In the genomic region with DNA sequence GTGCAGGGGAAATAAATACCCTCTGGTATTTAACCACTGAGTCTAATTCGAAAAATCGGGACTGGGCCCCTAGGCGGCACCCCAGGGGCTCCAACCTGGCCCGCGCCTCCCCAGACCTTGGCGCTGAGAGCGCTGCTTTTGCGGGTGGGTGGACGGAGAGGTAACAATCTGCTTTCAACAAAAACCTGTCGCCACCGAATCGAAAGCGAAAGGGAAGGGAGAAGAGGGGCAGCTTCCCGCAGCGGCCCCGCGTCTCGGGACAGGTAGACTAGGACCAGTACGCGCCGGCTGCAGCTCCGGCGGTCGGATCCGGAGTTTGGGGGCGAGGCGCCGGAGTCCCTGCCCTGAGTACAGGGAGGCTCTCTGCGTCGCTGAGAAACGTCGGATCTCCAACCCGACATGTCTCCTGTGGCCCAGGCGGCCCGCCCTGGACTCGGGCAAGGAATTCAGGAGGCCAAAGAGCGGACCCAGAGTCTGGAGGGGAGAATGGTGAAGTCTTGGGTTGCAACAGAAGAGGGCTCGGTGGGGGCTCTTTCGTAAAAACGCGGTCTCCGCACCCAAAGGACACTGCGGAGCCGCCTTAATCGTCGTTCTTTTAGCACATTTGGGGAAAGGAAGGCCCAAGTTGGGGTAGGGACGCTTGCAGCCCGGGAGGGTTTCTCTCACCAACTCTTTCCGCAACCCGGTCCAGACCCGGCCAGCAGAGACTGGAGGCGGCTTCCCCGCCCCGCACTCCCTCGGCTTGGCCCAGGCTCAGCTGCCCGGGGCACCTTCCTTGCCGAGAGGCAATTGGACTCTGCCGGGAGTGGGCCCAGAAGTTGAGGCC, we compare ENCODE assay signal across 8 cellular contexts. TPM values are rescaled to one million over a fixed set of nuclear protein-coding genes. Genes with fewer than 3 reads are reported as not detected.
DNase-seq lines count a peak whose midpoint lies in the region; ATAC-seq and TF ChIP-seq lines count a peak whose summit lies in the region.

No MANE protein-coding gene starts in this region.

- H3K4me2 ChIP-seq in BLaER1 (peak overlapping the region; percentile 88), osteoblast (ENCODE audit: insufficient read depth, low read length) (no peak overlapping the region)

- TF ChIP-seq CTCF in osteoblast (IDR thresholded peaks at IDR 0.05; ENCODE audit: extremely low read depth, low read depth, low read length): no peak

- peaks cover 99% of the 10 kb centered on the region for H3K27me3 ChIP-seq in BLaER1
- peaks cover 71% of the 10 kb centered on the region for H3K27me3 ChIP-seq in osteoblast (ENCODE audit: insufficient read depth, low read length)

- no peak overlapping the region for H2AFZ ChIP-seq in osteoblast (ENCODE audit: low read length)

- H3K9me3 ChIP-seq in BLaER1: no peaks in the 10 kb centered on the region
- H3K9me3 ChIP-seq in osteoblast (ENCODE audit: low read depth, low read length): no peaks in the 10 kb centered on the region

- no peaks in the 10 kb centered on the region for H3K36me3 ChIP-seq in BLaER1
- H3K36me3 ChIP-seq in osteoblast (ENCODE audit: insufficient read depth, low read length): no peaks in the 10 kb centered on the region

- H3K27ac ChIP-seq in BLaER1: no peak overlapping the region
- H3K27ac ChIP-seq in osteoblast (ENCODE audit: low read depth, low read length): no peak overlapping the region

- peak; percentile 40 for ATAC-seq in effector memory CD8-positive, alpha-beta T cell (replicated peaks)
- no peak for ATAC-seq in GM18519 (IDR thresholded peaks at IDR 0.05; ENCODE audit: low FRiP score, unreplicated experiment)

- no peaks in the 10 kb centered on the region for H3K79me2 ChIP-seq in osteoblast (ENCODE audit: insufficient read depth, low read length)

- H3K4me1 ChIP-seq in BLaER1 (peaks cover 28% of the 10 kb centered on the region; the same call in 1 of the 2 replicates), osteoblast (ENCODE audit: insufficient read depth, low read length) (peaks cover 19% of the 10 kb centered on the region)

- H3K9me3 Mint-ChIP-seq in effector memory CD8-positive, alpha-beta T cell: no peaks in the 10 kb centered on the region

- H3K4me1 Mint-ChIP-seq in effector memory CD8-positive, alpha-beta T cell (ENCODE audit: low read depth in 2 of 2): peaks cover 16 to 32% of the 10 kb centered on the region in 2 donors

- H3K27me3 Mint-ChIP-seq in effector memory CD8-positive, alpha-beta T cell: peaks cover 79 to 100% of the 10 kb centered on the region in 2 donors

- no peak overlapping the region for H3K9ac ChIP-seq in BLaER1

- H4K20me1 ChIP-seq in BLaER1: peaks cover 96% of the 10 kb centered on the region
- peaks cover 5% of the 10 kb centered on the region for H4K20me1 ChIP-seq in osteoblast (ENCODE audit: insufficient read depth, low read length)

- DNase-seq in NCI-H1048 (lab: John Stamatoyannopoulos, UW): peak; percentile 13
- no peak for DNase-seq in effector memory CD8-positive, alpha-beta T cell
- peak; percentile 75 for DNase-seq in osteoblast (ENCODE audit: insufficient read length, low spot score, missing footprints)
- no peak for DNase-seq in NAMALWA (ENCODE audit: low spot score)
- DNase-seq in NCI-H1417 treated with DMSO at 0.1 percent for 48 hours (lab: John Stamatoyannopoulos, UW): no peak
- DNase-seq in NCI-H510A (lab: John Stamatoyannopoulos, UW): no peak

- peak overlapping the region; percentile 55 to 83 for H3K27ac Mint-ChIP-seq in effector memory CD8-positive, alpha-beta T cell

- H3K4me3 ChIP-seq in BLaER1 (peak overlapping the region; percentile 63), osteoblast (ENCODE audit: insufficient read depth, low read length) (peak overlapping the region; percentile 28)

- H3K4me3 Mint-ChIP-seq in effector memory CD8-positive, alpha-beta T cell: peak overlapping the region; percentile 84 to 93

- H3K36me3 Mint-ChIP-seq in effector memory CD8-positive, alpha-beta T cell (ENCODE audit: insufficient read depth): no peaks in the 10 kb centered on the region

RNA-seq across cellular contexts. Expression of gene ALX4, which starts 4.1 kb away (rescaled TPM):
- total RNA-seq in osteoblast: under 0.01 and 0.29 TPM in 2 replicates

Comparison
In these comparisons a context has a peak if more than half of its experiments do, and no peak if none do; other contexts are left out.
1. DNase-seq: peak in NCI-H1048 (single experiment) and osteoblast (single experiment); none in effector memory CD8-positive, alpha-beta T cell (0 of 3), NAMALWA (single experiment), NCI-H1417 treated with DMSO at 0.1 percent for 48 hours (single experiment) and NCI-H510A (single experiment).